Comparison of ENCODE assay signal across 1 cellular context in the genomic region with DNA sequence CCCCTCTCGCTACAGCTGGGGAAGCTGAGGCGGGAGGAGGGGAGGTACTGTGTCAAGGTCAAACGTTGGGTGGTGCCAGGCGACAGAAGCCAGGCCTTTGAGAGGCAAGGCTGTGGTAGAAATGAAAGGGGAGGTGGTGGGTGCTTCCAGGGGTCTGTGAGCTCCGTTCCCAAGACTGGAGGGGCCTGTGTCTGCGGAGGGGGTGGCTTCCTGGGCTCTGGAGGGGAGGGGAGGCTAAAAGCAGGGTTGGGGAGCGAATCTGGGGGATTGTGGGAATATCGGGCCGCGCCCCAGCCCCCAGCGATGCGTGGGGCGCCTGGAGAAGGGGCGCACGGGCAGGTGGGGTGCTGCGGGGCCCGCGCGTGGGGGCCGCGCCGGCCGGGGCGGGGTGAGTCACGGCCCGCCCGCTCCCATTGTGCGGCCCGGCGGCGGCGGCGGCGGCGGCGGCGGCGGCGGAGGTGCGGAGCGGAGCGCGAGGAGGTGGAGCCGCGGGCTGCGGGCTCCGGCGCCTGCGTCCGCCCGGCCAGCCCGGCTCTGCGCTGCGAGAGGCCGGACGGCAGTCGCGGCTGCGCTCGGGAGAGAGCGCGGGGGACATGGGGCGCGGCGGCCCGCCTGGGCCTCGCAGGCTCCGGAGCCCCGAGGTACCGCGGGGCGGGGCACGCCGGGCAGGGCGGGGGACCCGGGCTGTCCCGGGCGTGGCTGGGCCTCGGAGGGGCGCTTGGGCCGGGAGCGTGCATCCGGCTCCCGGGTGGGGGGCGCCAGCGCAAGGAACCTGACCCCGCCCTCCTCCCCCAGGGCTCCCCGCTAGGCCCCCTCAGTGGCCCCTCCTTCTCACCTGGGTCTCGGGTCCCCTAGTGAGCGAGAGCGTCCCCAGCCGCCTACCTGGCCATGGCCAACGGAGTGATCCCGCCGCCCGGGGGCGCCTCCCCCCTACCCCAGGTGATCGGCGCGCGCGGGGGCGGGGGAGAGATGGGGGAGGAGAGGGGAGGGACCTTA.
TF ChIP-seq lines count a peak whose summit lies in the region.

A gene with protein sequence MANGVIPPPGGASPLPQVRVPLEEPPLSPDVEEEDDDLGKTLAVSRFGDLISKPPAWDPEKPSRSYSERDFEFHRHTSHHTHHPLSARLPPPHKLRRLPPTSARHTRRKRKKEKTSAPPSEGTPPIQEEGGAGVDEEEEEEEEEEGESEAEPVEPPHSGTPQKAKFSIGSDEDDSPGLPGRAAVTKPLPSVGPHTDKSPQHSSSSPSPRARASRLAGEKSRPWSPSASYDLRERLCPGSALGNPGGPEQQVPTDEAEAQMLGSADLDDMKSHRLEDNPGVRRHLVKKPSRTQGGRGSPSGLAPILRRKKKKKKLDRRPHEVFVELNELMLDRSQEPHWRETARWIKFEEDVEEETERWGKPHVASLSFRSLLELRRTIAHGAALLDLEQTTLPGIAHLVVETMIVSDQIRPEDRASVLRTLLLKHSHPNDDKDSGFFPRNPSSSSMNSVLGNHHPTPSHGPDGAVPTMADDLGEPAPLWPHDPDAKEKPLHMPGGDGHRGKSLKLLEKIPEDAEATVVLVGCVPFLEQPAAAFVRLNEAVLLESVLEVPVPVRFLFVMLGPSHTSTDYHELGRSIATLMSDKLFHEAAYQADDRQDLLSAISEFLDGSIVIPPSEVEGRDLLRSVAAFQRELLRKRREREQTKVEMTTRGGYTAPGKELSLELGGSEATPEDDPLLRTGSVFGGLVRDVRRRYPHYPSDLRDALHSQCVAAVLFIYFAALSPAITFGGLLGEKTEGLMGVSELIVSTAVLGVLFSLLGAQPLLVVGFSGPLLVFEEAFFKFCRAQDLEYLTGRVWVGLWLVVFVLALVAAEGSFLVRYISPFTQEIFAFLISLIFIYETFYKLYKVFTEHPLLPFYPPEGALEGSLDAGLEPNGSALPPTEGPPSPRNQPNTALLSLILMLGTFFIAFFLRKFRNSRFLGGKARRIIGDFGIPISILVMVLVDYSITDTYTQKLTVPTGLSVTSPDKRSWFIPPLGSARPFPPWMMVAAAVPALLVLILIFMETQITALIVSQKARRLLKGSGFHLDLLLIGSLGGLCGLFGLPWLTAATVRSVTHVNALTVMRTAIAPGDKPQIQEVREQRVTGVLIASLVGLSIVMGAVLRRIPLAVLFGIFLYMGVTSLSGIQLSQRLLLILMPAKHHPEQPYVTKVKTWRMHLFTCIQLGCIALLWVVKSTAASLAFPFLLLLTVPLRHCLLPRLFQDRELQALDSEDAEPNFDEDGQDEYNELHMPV (plus strand): TSS at position 526 of the 996 bp plus-strand sequence. CDS start 363 bp downstream, at position 889.

TF ChIP-seq in HEK293, 187 proteins besides CTCF, POLR2A, EP300 and RAD21 (continued from another document and continues in another):
- TF ChIP-seq ZNF157 (tag by site-specific recombination; IDR thresholded peaks at IDR 0.05): no peak
- TF ChIP-seq ZNF473 (tag by site-specific recombination; IDR thresholded peaks at IDR 0.05): no peak
- peak; percentile 63 for TF ChIP-seq ZFHX2 (tag by site-specific recombination; conservative IDR thresholded peaks at IDR 0.05)
- TF ChIP-seq ZNF366 (tag by site-specific recombination; conservative IDR thresholded peaks at IDR 0.05): no peak
- no peak for TF ChIP-seq ZNF555 (tag by site-specific recombination; conservative IDR thresholded peaks at IDR 0.05)
- no peak for TF ChIP-seq ATF2 (tag by site-specific recombination; IDR thresholded peaks at IDR 0.05; ENCODE audit: low read depth)
- no peak for TF ChIP-seq ZNF18 (tag by site-specific recombination; IDR thresholded peaks at IDR 0.05)
- peak; percentile 99 for TF ChIP-seq PRDM10 (tag by site-specific recombination; IDR thresholded peaks at IDR 0.05)
- TF ChIP-seq ZNF629 (tag by site-specific recombination; IDR thresholded peaks at IDR 0.05): no peak
- no peak for TF ChIP-seq ZFP37 (tag by site-specific recombination; IDR thresholded peaks at IDR 0.05)
- TF ChIP-seq ZNF211 (tag by site-specific recombination; IDR thresholded peaks at IDR 0.05; ENCODE audit: low read depth): no peak
- TF ChIP-seq ZBTB6 (tag by site-specific recombination; IDR thresholded peaks at IDR 0.05): peak; percentile 61; the same call in 1 of the 2 replicates
- TF ChIP-seq ZNF19 (tag by site-specific recombination; IDR thresholded peaks at IDR 0.05; ENCODE audit: low read depth): no peak
- peak; percentile 86 for TF ChIP-seq GLIS2 (tag by site-specific recombination; IDR thresholded peaks at IDR 0.05)
- TF ChIP-seq, protein P1, sequence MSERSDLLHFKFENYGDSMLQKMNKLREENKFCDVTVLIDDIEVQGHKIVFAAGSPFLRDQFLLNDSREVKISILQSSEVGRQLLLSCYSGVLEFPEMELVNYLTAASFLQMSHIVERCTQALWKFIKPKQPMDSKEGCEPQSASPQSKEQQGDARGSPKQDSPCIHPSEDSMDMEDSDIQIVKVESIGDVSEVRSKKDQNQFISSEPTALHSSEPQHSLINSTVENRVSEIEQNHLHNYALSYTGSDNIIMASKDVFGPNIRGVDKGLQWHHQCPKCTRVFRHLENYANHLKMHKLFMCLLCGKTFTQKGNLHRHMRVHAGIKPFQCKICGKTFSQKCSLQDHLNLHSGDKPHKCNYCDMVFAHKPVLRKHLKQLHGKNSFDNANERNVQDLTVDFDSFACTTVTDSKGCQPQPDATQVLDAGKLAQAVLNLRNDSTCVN (tag by site-specific recombination; optimal IDR thresholded peaks at IDR 0.05): peak; percentile 46
- no peak for TF ChIP-seq ZNF292 (tag by site-specific recombination; IDR thresholded peaks at IDR 0.05; ENCODE audit: borderline replicate concordance, low read depth)
- no peak for TF ChIP-seq ZBTB7A (tag by site-specific recombination; IDR thresholded peaks at IDR 0.05; ENCODE audit: low read depth)
- no peak for TF ChIP-seq ZNF239 (tag by site-specific recombination; IDR thresholded peaks at IDR 0.05)
- TF ChIP-seq ZNF521 (tag by site-specific recombination; IDR thresholded peaks at IDR 0.05): no peak
- TF ChIP-seq ZNF501 (tag by site-specific recombination; IDR thresholded peaks at IDR 0.05): no peak
- 0 out of 2 replicates have a peak, but pooled peaks have one; percentile 14 for TF ChIP-seq ZNF692 (tag by site-specific recombination; IDR thresholded peaks at IDR 0.05)
- no peak for TF ChIP-seq PBX3 (CRISPR knock-in tag; IDR thresholded peaks at IDR 0.05)
- no peak for TF ChIP-seq ZNF585B (tag by site-specific recombination; IDR thresholded peaks at IDR 0.05)
- no peak for TF ChIP-seq ZNF174 (tag by site-specific recombination; IDR thresholded peaks at IDR 0.05)
- TF ChIP-seq ZNF48 (tag by site-specific recombination; IDR thresholded peaks at IDR 0.05): no peak
- no peak for TF ChIP-seq ZNF785 (tag by site-specific recombination; IDR thresholded peaks at IDR 0.05)
- no peak for TF ChIP-seq ZNF112 (tag by site-specific recombination; IDR thresholded peaks at IDR 0.05)
- TF ChIP-seq SALL2 (tag by site-specific recombination; IDR thresholded peaks at IDR 0.05; ENCODE audit: borderline replicate concordance): no peak
- TF ChIP-seq ZXDB (tag by site-specific recombination; IDR thresholded peaks at IDR 0.05): no peak
- TF ChIP-seq ZNF626 (tag by site-specific recombination; IDR thresholded peaks at IDR 0.05): no peak
- no peak for TF ChIP-seq KLF9 (tag by site-specific recombination; IDR thresholded peaks at IDR 0.05; ENCODE audit: low read depth)
- no peak for TF ChIP-seq ZNF221 (tag by site-specific recombination; IDR thresholded peaks at IDR 0.05; ENCODE audit: borderline replicate concordance)
- no peak for TF ChIP-seq ZNF10 (tag by site-specific recombination; IDR thresholded peaks at IDR 0.05)
- no peak for TF ChIP-seq INSM2 (tag by site-specific recombination; IDR thresholded peaks at IDR 0.05)
- no peak for TF ChIP-seq ZNF426 (tag by site-specific recombination; IDR thresholded peaks at IDR 0.05)
- TF ChIP-seq ZNF433 (tag by site-specific recombination; IDR thresholded peaks at IDR 0.05; ENCODE audit: low read depth): no peak
- TF ChIP-seq ZNF664 (tag by site-specific recombination; IDR thresholded peaks at IDR 0.05): no peak
- no peak for TF ChIP-seq ZNF654 (tag by site-specific recombination; IDR thresholded peaks at IDR 0.05; ENCODE audit: low read depth)
